1 cellular context compared by ENCODE assay signal in the genomic region with DNA sequence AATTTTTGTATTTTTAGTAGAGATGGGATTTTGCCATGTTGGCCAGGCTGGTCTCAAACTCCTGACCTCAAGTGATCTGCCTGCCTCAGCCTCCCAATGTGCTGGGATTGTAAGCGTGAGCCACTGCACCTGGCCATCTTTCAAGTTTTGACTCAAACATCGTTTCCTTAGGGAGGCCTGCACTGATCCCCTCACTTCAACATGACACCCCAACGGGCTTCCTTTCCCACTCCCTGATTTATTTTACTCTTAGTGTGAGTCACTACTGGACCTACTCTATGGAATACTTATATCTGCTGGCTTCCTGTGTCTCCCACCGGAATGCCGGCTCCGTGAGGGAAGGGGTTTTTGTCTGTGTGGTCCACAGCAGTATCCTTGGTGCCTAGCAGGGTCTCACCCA.
TF ChIP-seq lines count a peak whose summit lies in the region.

No MANE protein-coding gene starts in this region.

TF ChIP-seq in IMR-90, 13 proteins besides CTCF, POLR2A, EP300 and RAD21:
- TF ChIP-seq MAZ (IDR thresholded peaks at IDR 0.05; ENCODE audit: borderline replicate concordance, low read depth, low read length) (no peak), SMC3 (IDR thresholded peaks at IDR 0.05; ENCODE audit: low read depth, low read length) (no peak), BHLHE40 (IDR thresholded peaks at IDR 0.05; ENCODE audit: low read depth, low read length) (no peak), CEBPB (IDR thresholded peaks at IDR 0.05; ENCODE audit: low read depth, low read length) (no peak)
- TF ChIP-seq, protein P1, sequence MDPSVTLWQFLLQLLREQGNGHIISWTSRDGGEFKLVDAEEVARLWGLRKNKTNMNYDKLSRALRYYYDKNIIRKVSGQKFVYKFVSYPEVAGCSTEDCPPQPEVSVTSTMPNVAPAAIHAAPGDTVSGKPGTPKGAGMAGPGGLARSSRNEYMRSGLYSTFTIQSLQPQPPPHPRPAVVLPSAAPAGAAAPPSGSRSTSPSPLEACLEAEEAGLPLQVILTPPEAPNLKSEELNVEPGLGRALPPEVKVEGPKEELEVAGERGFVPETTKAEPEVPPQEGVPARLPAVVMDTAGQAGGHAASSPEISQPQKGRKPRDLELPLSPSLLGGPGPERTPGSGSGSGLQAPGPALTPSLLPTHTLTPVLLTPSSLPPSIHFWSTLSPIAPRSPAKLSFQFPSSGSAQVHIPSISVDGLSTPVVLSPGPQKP (IDR thresholded peaks at IDR 0.05; ENCODE audit: borderline replicate concordance, low read depth, low read length) = no peak
TF ChIP-seq in IMR-90: peak in this region for 0.
